In the genomic region with DNA sequence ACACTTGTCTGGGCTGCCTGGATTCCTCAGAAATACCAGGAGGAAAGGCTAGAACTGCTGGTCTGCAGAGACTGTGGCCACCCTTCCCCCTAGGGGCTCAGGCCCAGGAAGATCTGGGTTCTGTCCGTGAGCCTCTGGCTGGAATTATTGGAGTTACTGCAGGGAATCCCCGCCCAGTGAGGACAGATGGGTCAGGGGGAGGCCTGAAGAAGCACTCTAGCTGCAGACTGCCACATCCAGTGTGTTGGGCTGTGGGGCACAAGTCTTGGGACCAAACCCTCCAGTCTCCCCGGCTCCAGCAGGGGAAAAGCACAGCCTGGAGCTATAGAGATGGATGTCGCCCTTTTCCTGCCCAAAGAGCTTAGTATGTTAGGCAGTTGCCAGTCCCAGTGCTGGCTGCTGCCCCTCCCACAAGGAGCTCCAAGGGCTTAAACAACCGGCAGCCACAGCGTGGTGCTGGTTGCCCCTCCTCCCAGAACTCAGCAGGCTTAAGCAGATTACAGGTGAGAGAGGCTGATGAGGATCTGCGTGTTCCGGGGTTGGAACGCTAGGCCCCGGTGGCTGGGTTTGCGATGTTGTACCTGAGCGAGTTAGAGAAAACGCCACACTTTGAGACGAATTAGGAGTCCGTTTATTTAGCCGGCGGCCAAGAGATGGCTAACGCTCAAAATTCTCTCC, we compare ENCODE assay signal across 18 cellular contexts.
DNase-seq lines count a peak whose midpoint lies in the region; ATAC-seq, FAIRE-seq and TF ChIP-seq lines count a peak whose summit lies in the region.
"Had no signal": no experiment of that assay in that cellular context is flagged by ENCODE, and none has a peak within 500 bp of the region (broad histone marks: within the 10 kb centered on the region; RNA-seq: fewer than 3 reads in every experiment).

No MANE protein-coding gene starts in this region.

- H2AFZ ChIP-seq in neural progenitor cell (replicated peaks) = peak overlapping the region; percentile 37

- no peaks in the 10 kb centered on the region for H3K36me3 Mint-ChIP-seq in neural progenitor cell
- no peaks in the 10 kb centered on the region for H3K36me3 Mint-ChIP-seq in CD8-positive, alpha-beta T cell

- ATAC-seq in HG02885 (IDR thresholded peaks at IDR 0.05; ENCODE audit: poor library complexity, unreplicated experiment) = no peak
- no peak for ATAC-seq in CD8-positive, alpha-beta T cell

- TF ChIP-seq CTCF in WERI-Rb-1 (IDR thresholded peaks at IDR 0.05; ENCODE audit: low read depth, low read length) (0 out of 2 replicates have a peak, but pooled peaks have one; percentile 6), neural progenitor cell (IDR thresholded peaks at IDR 0.05) (peak; percentile 9), kidney (IDR thresholded peaks at IDR 0.05; ENCODE audit: borderline replicate concordance, extremely low read depth, insufficient read depth) (no peak)
- TF ChIP-seq CTCF in CD8-positive, alpha-beta T cell (IDR thresholded peaks at IDR 0.05) = no peak

- H3K4me1 ChIP-seq in iPS DF 6.9 (ENCODE audit: control insufficient read depth, insufficient read depth, low read length) = peaks cover 3% of the 10 kb centered on the region
- H3K4me1 ChIP-seq in neural progenitor cell = peaks cover 6% of the 10 kb centered on the region
- H3K4me1 ChIP-seq in CD8-positive, alpha-beta T cell (ENCODE audit: insufficient read depth, low read length) = no peaks in the 10 kb centered on the region
- H3K4me1 ChIP-seq in kidney (ENCODE audit: control insufficient read depth in 1 of 2, insufficient read depth in 1 of 2, low read depth in 1 of 2, low read length in 2 of 2) = no peaks in the 10 kb centered on the region
- H3K4me1 ChIP-seq: Peyer's patch had no signal

- POLR2A ChIA-PET in CD8-positive, alpha-beta T cell (lab: Charles Lee) = no interaction called here

- WGBS in iPS DF 6.9 (ENCODE audit: insufficient coverage, insufficient read length) = no CpG with 5 or more reads among the region's 18 CpGs

- H3K9me3 ChIP-seq in WERI-Rb-1 (ENCODE audit: severe bottlenecking) = peaks cover 2% of the 10 kb centered on the region
- no peaks in the 10 kb centered on the region for H3K9me3 ChIP-seq in iPS DF 6.9 (ENCODE audit: control insufficient read depth, insufficient read depth, low read length)
- no peaks in the 10 kb centered on the region for H3K9me3 ChIP-seq in neural progenitor cell (ENCODE audit: low read depth)
- peaks cover 3% of the 10 kb centered on the region for H3K9me3 ChIP-seq in CD8-positive, alpha-beta T cell (ENCODE audit: low read length)
- peaks cover 0 to 2% of the 10 kb centered on the region in 2 donors for H3K9me3 ChIP-seq in kidney (ENCODE audit: control insufficient read depth in 1 of 2, low read length in 2 of 2)
- H3K9me3 ChIP-seq: Peyer's patch had no signal

- H3K27ac ChIP-seq in WERI-Rb-1 = peak overlapping the region; percentile 25; the same call in 1 of the 2 replicates
- no peak overlapping the region for H3K27ac ChIP-seq in iPS DF 6.9 (ENCODE audit: low read length)
- H3K27ac ChIP-seq in neural progenitor cell = no peak overlapping the region
- no peak overlapping the region for H3K27ac ChIP-seq in CD8-positive, alpha-beta T cell (ENCODE audit: low read depth, low read length)
- H3K27ac ChIP-seq in kidney (ENCODE audit: low read depth in 2 of 2, low read length in 2 of 2) = no peak overlapping the region
- H3K27ac ChIP-seq: Peyer's patch had no signal

- H3K4me1 Mint-ChIP-seq in neural progenitor cell = peaks cover 13% of the 10 kb centered on the region
- no peaks in the 10 kb centered on the region for H3K4me1 Mint-ChIP-seq in CD8-positive, alpha-beta T cell (ENCODE audit: low read depth)

- peaks cover 12% of the 10 kb centered on the region for H3K9me3 Mint-ChIP-seq in neural progenitor cell
- H3K9me3 Mint-ChIP-seq in CD8-positive, alpha-beta T cell = peaks cover 16% of the 10 kb centered on the region

- intact Hi-C loops in CD8-positive, alpha-beta T cell (cut with DNase I, micrococcal nuclease) = no loop called here
- intact Hi-C loops in kidney (cut with DNase I) = no loop called here

- H4K20me1 ChIP-seq in neural progenitor cell (ENCODE audit: low read depth) = no peaks in the 10 kb centered on the region

- peak; percentile 82 for DNase-seq in ELF-1 (ENCODE audit: low read depth, low spot score)
- peak; percentile 81 for DNase-seq in WERI-Rb-1
- DNase-seq in iPS DF 6.9 (ENCODE audit: low read depth, low spot score) = peak; percentile 25
- DNase-seq in neural progenitor cell (ENCODE audit: low spot score) = peak; percentile 82
- no peak for DNase-seq in CD8-positive, alpha-beta T cell
- DNase-seq in kidney = no peak
- DNase-seq: AML-193, DMS79 treated with DMSO at 0.1 percent for 48 hours, GF-D8, IMR-90, Kasumi-1, NCI-H1105 treated with DMSO at 0.1 percent for 48 hours, NCI-H187, NCI-H446, NCI-H774, Peyer's patch, SHP77 treated with DMSO at 0.1 percent for 48 hours had no signal

- H3K9ac ChIP-seq in neural progenitor cell (no peak overlapping the region), kidney (ENCODE audit: low read length in 2 of 2) (no peak overlapping the region)

- no peaks in the 10 kb centered on the region for H3K36me3 ChIP-seq in WERI-Rb-1
- H3K36me3 ChIP-seq in iPS DF 6.9 (ENCODE audit: control insufficient read depth, insufficient read depth, low read length) = no peaks in the 10 kb centered on the region
- no peaks in the 10 kb centered on the region for H3K36me3 ChIP-seq in neural progenitor cell
- no peaks in the 10 kb centered on the region for H3K36me3 ChIP-seq in CD8-positive, alpha-beta T cell (ENCODE audit: insufficient read depth, low read length)
- no peaks in the 10 kb centered on the region for H3K36me3 ChIP-seq in kidney (ENCODE audit: control insufficient read depth in 1 of 2, insufficient read depth in 2 of 2, low read length in 2 of 2)
- H3K36me3 ChIP-seq: Peyer's patch had no signal

- H3K27me3 ChIP-seq in WERI-Rb-1 (ENCODE audit: insufficient read depth, low read depth, severe bottlenecking) = no peaks in the 10 kb centered on the region
- H3K27me3 ChIP-seq in iPS DF 6.9 (ENCODE audit: control insufficient read depth, insufficient read depth, low read length) = no peaks in the 10 kb centered on the region
- peaks cover 28% of the 10 kb centered on the region for H3K27me3 ChIP-seq in neural progenitor cell
- no peaks in the 10 kb centered on the region for H3K27me3 ChIP-seq in CD8-positive, alpha-beta T cell (ENCODE audit: insufficient read depth, low read length)
- H3K27me3 ChIP-seq: Peyer's patch had no signal

- no peak overlapping the region for H3K27ac Mint-ChIP-seq in neural progenitor cell
- H3K27ac Mint-ChIP-seq in CD8-positive, alpha-beta T cell = no peak overlapping the region

- H3K4me3 ChIP-seq in WERI-Rb-1 (ENCODE audit: low read depth, low read length) (no peak overlapping the region), iPS DF 6.9 (ENCODE audit: low read length) (no peak overlapping the region), neural progenitor cell (peak overlapping the region; percentile 21), kidney (ENCODE audit: low read length in 2 of 2) (no peak overlapping the region)
- no peak overlapping the region for H3K4me3 ChIP-seq in CD8-positive, alpha-beta T cell (ENCODE audit: low read depth, low read length)
- H3K4me3 ChIP-seq: Peyer's patch had no signal

- H3K4me2 ChIP-seq in neural progenitor cell = peak overlapping the region; percentile 64

- no peaks in the 10 kb centered on the region for H3K27me3 Mint-ChIP-seq in neural progenitor cell (ENCODE audit: insufficient read depth, low read depth)
- no peaks in the 10 kb centered on the region for H3K27me3 Mint-ChIP-seq in CD8-positive, alpha-beta T cell (ENCODE audit: low read depth)

- no peak for FAIRE-seq in kidney (lab: Jason Lieb, UNC)

- H3K79me2 ChIP-seq in neural progenitor cell (ENCODE audit: low read depth) = no peaks in the 10 kb centered on the region

- CTCF ChIA-PET in CD8-positive, alpha-beta T cell (lab: Charles Lee) = no interaction called here

- H3K4me3 Mint-ChIP-seq in neural progenitor cell = no peak overlapping the region
- no peak overlapping the region for H3K4me3 Mint-ChIP-seq in CD8-positive, alpha-beta T cell

- H3F3A ChIP-seq in neural progenitor cell (ENCODE audit: low read depth) = no peaks in the 10 kb centered on the region

Comparison
In these comparisons a context has a peak if more than half of its experiments do, and no peak if none do; other contexts are left out.
1. DNase-seq: peak in ELF-1 (single experiment), WERI-Rb-1 (single experiment), iPS DF 6.9 (single experiment) and neural progenitor cell (single experiment); none in CD8-positive, alpha-beta T cell (0 of 7) and kidney (single experiment).
2. CTCF ChIP-seq: peak in WERI-Rb-1 (single experiment) and neural progenitor cell (single experiment); none in CD8-positive, alpha-beta T cell (single experiment) and kidney (single experiment).